Comparison of ENCODE assay signal across 9 cellular contexts in genomic region chr5:32712463-32713395, GRCh38. TPM values are rescaled to one million over a fixed set of nuclear protein-coding genes. Genes with fewer than 3 reads are reported as not detected.
DNase-seq lines count a peak whose midpoint lies in the region; ATAC-seq and TF ChIP-seq lines count a peak whose summit lies in the region.
"Had no signal": no experiment of that assay in that cellular context is flagged by ENCODE, and none has a peak within 500 bp of the region (broad histone marks: within the 10 kb centered on the region; RNA-seq: fewer than 3 reads in every experiment).

No MANE protein-coding gene starts in this region.

- TF ChIP-seq POLR2A in Peyer's patch (IDR thresholded peaks at IDR 0.05): no peak

- no peak overlapping the region for H4K8ac ChIP-seq in H9 (replicated peaks; ENCODE audit: insufficient read length, low read depth, low read length)

- H3K56ac ChIP-seq in H9 (ENCODE audit: insufficient read length, low read depth, low read length): no peak overlapping the region

- no peak overlapping the region for H2BK20ac ChIP-seq in H9 (ENCODE audit: low read depth, low read length, poor library complexity, severe bottlenecking)

- H3K4me2 ChIP-seq in H9 (ENCODE audit: insufficient read depth, insufficient read length, low read length): peak overlapping the region; percentile 85

- peaks cover 4 to 10% of the 10 kb centered on the region in 2 experiments; a peak in 3 of 5 replicates for H3K9me3 Mint-ChIP-seq in H9
- no peaks in the 10 kb centered on the region for H3K9me3 Mint-ChIP-seq in activated T-helper 17 cell treated with anti-CD3 and anti-CD28 coated beads, Interleukin-2, amount 50 U/mL, for 72 hours

- no peaks in the 10 kb centered on the region; a peak in 1 of 7 replicates for H3K36me3 Mint-ChIP-seq in H9 (ENCODE audit: insufficient read depth in 1 of 3, low read depth in 3 of 3)
- no peaks in the 10 kb centered on the region for H3K36me3 Mint-ChIP-seq in activated T-helper 17 cell treated with anti-CD3 and anti-CD28 coated beads, Interleukin-2, amount 50 U/mL, for 72 hours (ENCODE audit: low read depth)

- H2BK15ac ChIP-seq in H9 (ENCODE audit: low read depth, low read length): no peak overlapping the region

- H3K27ac Mint-ChIP-seq in H9: no peak overlapping the region
- H3K27ac Mint-ChIP-seq in activated T-helper 17 cell treated with anti-CD3 and anti-CD28 coated beads, Interleukin-2, amount 50 U/mL, for 72 hours: no peak overlapping the region

- H2AFZ ChIP-seq in H9 (ENCODE audit: low read length): no peak overlapping the region

- H3K9me3 ChIP-seq in H9 (ENCODE audit: control insufficient read depth, low read depth, low read length) (no peaks in the 10 kb centered on the region), Peyer's patch (no peaks in the 10 kb centered on the region)

- H3K36me3 ChIP-seq in Peyer's patch: no peaks in the 10 kb centered on the region

- no peaks in the 10 kb centered on the region for H3K79me1 ChIP-seq in H9 (ENCODE audit: insufficient read depth, low read depth, low read length, poor library complexity, severe bottlenecking)

- no peak overlapping the region for H2BK120ac ChIP-seq in H9 (ENCODE audit: low read depth, low read length, poor library complexity, severe bottlenecking)

- H3K4me1 ChIP-seq in H9 (ENCODE audit: insufficient read depth, low read length): no peaks in the 10 kb centered on the region
- peaks cover 0 to 33% (median 7%) of the 10 kb centered on the region in 4 donors for H3K4me1 ChIP-seq in Peyer's patch

- H3K14ac ChIP-seq in H9 (ENCODE audit: insufficient read depth, low read length): no peak overlapping the region

- H3K18ac ChIP-seq in H9 (ENCODE audit: insufficient read length, low read depth, low read length): no peak overlapping the region

- peaks cover 91% of the 10 kb centered on the region for H3K27me3 Mint-ChIP-seq in H9 (ENCODE audit: low read depth)
- peaks cover 43% of the 10 kb centered on the region for H3K27me3 Mint-ChIP-seq in activated T-helper 17 cell treated with anti-CD3 and anti-CD28 coated beads, Interleukin-2, amount 50 U/mL, for 72 hours

- H3T11ph ChIP-seq in H9 (ENCODE audit: low read length): no peak overlapping the region

- H4K5ac ChIP-seq in H9 (ENCODE audit: insufficient read length, low read depth, low read length): no peak overlapping the region

- H3K23me2 ChIP-seq in H9 (ENCODE audit: insufficient read length, low read depth, low read length, poor library complexity, severe bottlenecking): peaks cover 23% of the 10 kb centered on the region

- H3K23ac ChIP-seq in H9 (ENCODE audit: insufficient read length, low read depth, low read length): no peak overlapping the region

- no peaks in the 10 kb centered on the region for H3K79me2 ChIP-seq in H9 (ENCODE audit: insufficient read depth, low read length)

- no peak overlapping the region for H2AK5ac ChIP-seq in H9 (ENCODE audit: insufficient read length, low read length)

- H3K4ac ChIP-seq in H9 (ENCODE audit: low read depth, low read length): no peak overlapping the region

- H4K91ac ChIP-seq in H9 (ENCODE audit: insufficient read length, low read depth, low read length): no peak overlapping the region

- no peak overlapping the region for H2BK12ac ChIP-seq in H9 (ENCODE audit: insufficient read length, low read depth, low read length)

- ATAC-seq in activated T-helper 17 cell treated with anti-CD3 and anti-CD28 coated beads, Interleukin-2, amount 50 U/mL, for 72 hours (replicated peaks): no peak
- ATAC-seq in GM19324 (IDR thresholded peaks at IDR 0.05; ENCODE audit: low FRiP score, unreplicated experiment): no peak

- WGBS in H9 (ENCODE audit: extremely low coverage, insufficient read length, low lambda C conversion rate): no CpG with 5 or more reads among the region's 59 CpGs

- peak overlapping the region in 2 of 4 donors; percentile 39 to 57 for H3K4me3 ChIP-seq in Peyer's patch

- H3K27ac ChIP-seq in H9 (ENCODE audit: insufficient read length, low read depth, low read length) (no peak overlapping the region), Peyer's patch (peak overlapping the region in 1 of 4 donors; percentile 27)

- peak; percentile 41 for DNase-seq in H9
- peak; percentile 17 for DNase-seq in iPS-NIHi7 (ENCODE audit: extremely low spot score)
- DNase-seq in stimulated activated CD8-positive, alpha-beta memory T cell treated with anti-CD3 and anti-CD28 coated beads, Interleukin-4, amount 100 ng/mL, for 48 hours: peak; percentile 35
- DNase-seq in NCI-H1417 treated with DMSO at 0.1 percent for 48 hours (lab: John Stamatoyannopoulos, UW): no peak
- DNase-seq in Peyer's patch: no peak
- no peak for DNase-seq in HuH-7.5 (ENCODE audit: low spot score)
- DNase-seq: NCI-H345 had no signal

- TF ChIP-seq CTCF in H9 (conservative IDR thresholded peaks at IDR 0.05) (no peak), Peyer's patch (IDR thresholded peaks at IDR 0.05) (no peak)

- H3K4me3 Mint-ChIP-seq in H9: peak overlapping the region; percentile 44 to 85
- peak overlapping the region; percentile 33 for H3K4me3 Mint-ChIP-seq in activated T-helper 17 cell treated with anti-CD3 and anti-CD28 coated beads, Interleukin-2, amount 50 U/mL, for 72 hours

- H3K9ac ChIP-seq in H9 (ENCODE audit: extremely low read depth, insufficient read length, low read length): no peak overlapping the region

- H3K27me3 ChIP-seq in H9 (ENCODE audit: insufficient read depth, low read length) (peaks cover 61% of the 10 kb centered on the region), Peyer's patch (peaks cover 0 to 9% of the 10 kb centered on the region in 2 donors)

- no peaks in the 10 kb centered on the region for H4K20me1 ChIP-seq in H9 (ENCODE audit: control insufficient read depth, insufficient read depth, insufficient read length)

- no peak overlapping the region for H2BK5ac ChIP-seq in H9 (ENCODE audit: insufficient read length, low read length)

- peaks cover 32 to 39% of the 10 kb centered on the region in 2 experiments for H3K4me1 Mint-ChIP-seq in H9
- peaks cover 5% of the 10 kb centered on the region for H3K4me1 Mint-ChIP-seq in activated T-helper 17 cell treated with anti-CD3 and anti-CD28 coated beads, Interleukin-2, amount 50 U/mL, for 72 hours

RNA-seq across cellular contexts. Expression of gene NPR3, which starts 1.6 kb away (rescaled TPM):
- total RNA-seq in H9 (2021) (not detected in 2 replicates), Peyer's patch (1 to 10 TPM in 2 of 4 donors, under 1 TPM in 1, not detected in 1; 0.47 to 1.7 (median 1.2) TPM)
- under 1 TPM; 0.09 to 0.66 TPM for total RNA-seq in activated T-helper 17 cell treated with anti-CD3 and anti-CD28 coated beads, Interleukin-2, amount 50 U/mL, for 72 hours

Comparison
In these comparisons a context has a peak if more than half of its experiments do, and no peak if none do; other contexts are left out.
1. DNase-seq: peak in H9 (single experiment), iPS-NIHi7 (single experiment) and stimulated activated CD8-positive, alpha-beta memory T cell treated with anti-CD3 and anti-CD28 coated beads, Interleukin-4, amount 100 ng/mL, for 48 hours (single experiment); none in NCI-H1417 treated with DMSO at 0.1 percent for 48 hours (single experiment), Peyer's patch (0 of 3) and HuH-7.5 (single experiment).